22 cellular contexts compared by ENCODE assay signal in the genomic region with DNA sequence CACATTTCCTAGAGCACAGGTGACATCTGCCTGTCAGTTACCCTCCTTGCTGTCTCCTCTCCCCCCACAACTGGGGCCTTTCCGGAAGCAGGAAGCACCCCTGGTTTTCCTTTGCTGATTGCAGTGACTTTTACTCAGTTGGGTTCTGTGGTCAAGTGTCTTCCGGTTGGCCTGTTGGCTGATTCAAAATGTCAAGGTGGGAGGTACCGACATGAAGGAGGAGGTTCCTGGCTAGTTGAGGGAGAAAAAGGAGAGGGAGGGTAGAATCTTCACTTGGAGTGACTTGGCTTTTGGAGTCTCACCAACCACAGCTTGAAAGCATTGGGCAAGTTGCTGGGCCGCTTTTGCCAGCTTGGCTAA. TPM values are rescaled to one million over a fixed set of nuclear protein-coding genes. Genes with fewer than 3 reads are reported as not detected.
DNase-seq lines count a peak whose midpoint lies in the region; ATAC-seq and TF ChIP-seq lines count a peak whose summit lies in the region.
"Had no signal": no experiment of that assay in that cellular context is flagged by ENCODE, and none has a peak within 500 bp of the region (broad histone marks: within the 10 kb centered on the region; RNA-seq: fewer than 3 reads in every experiment).

No MANE protein-coding gene starts in this region.

- TF ChIP-seq EP300 in esophagus muscularis mucosa (IDR thresholded peaks at IDR 0.05): no peak

- peaks cover 13% of the 10 kb centered on the region for H3K27me3 Mint-ChIP-seq in CD4-positive, CD25-positive, alpha-beta regulatory T cell
- H3K27me3 Mint-ChIP-seq in activated naive CD8-positive, alpha-beta T cell treated with anti-CD3 and anti-CD28 coated beads, Interleukin-2, amount 50 U/mL, for 24 hours: peaks cover 6% of the 10 kb centered on the region

- DNase-seq in CD4-positive, CD25-positive, alpha-beta regulatory T cell: peak in 1 of 3 donors; percentile 58
- DNase-seq in GF-D8 (lab: John Stamatoyannopoulos, UW) (peak; percentile 75), MV-4-11 (lab: John Stamatoyannopoulos, UW) (peak; percentile 43), caudate nucleus (lab: John Stamatoyannopoulos, UW) (no peak), esophagus muscularis mucosa (ENCODE audit: extremely low spot score) (no peak), kidney tubule cell (ENCODE audit: low spot score) (no peak)
- DNase-seq in activated naive CD8-positive, alpha-beta T cell treated with anti-CD3 and anti-CD28 coated beads, Interleukin-2, amount 50 U/mL, for 24 hours: peak; percentile 35
- DNase-seq: activated CD4-positive, alpha-beta T cell treated with anti-CD3 and anti-CD28 coated beads, Interleukin-2, amount 50 U/mL, for 1 hour; activated effector memory CD4-positive, alpha-beta T cell treated with anti-CD3 and anti-CD28 coated beads, Interleukin-2, amount 50 U/mL, for 16 hours; BE2C; DMS 273 treated with DMSO at 0.1 percent for 48 hours; gastrocnemius medialis; HFFc6; NCI-H1417; psoas muscle; SHP77; spleen; stimulated activated naive B cell treated with anti-CD40 and anti-IgM and Interleukin-4, amounts not matched to agents 10 μg/mL and 1 μg/mL and 100 μg/mL, for 72 hours; upper lobe of left lung had no signal

- no peaks in the 10 kb centered on the region for H3K9me3 Mint-ChIP-seq in CD4-positive, CD25-positive, alpha-beta regulatory T cell
- H3K9me3 Mint-ChIP-seq in activated naive CD8-positive, alpha-beta T cell treated with anti-CD3 and anti-CD28 coated beads, Interleukin-2, amount 50 U/mL, for 24 hours: no peaks in the 10 kb centered on the region
- H3K9me3 Mint-ChIP-seq: HFFc6; stimulated activated naive B cell treated with anti-CD40 and anti-IgM and Interleukin-4, amounts not matched to agents 10 μg/mL and 1 μg/mL and 100 μg/mL, for 72 hours had no signal

- H3K4me3 Mint-ChIP-seq in CD4-positive, CD25-positive, alpha-beta regulatory T cell: peak overlapping the region in 1 of 4 donors; percentile 30
- no peak overlapping the region for H3K4me3 Mint-ChIP-seq in activated naive CD8-positive, alpha-beta T cell treated with anti-CD3 and anti-CD28 coated beads, Interleukin-2, amount 50 U/mL, for 24 hours
- H3K4me3 Mint-ChIP-seq: HFFc6; stimulated activated naive B cell treated with anti-CD40 and anti-IgM and Interleukin-4, amounts not matched to agents 10 μg/mL and 1 μg/mL and 100 μg/mL, for 72 hours had no signal

- no peak for ATAC-seq in CD4-positive, CD25-positive, alpha-beta regulatory T cell (ENCODE audit: low read depth in 2 of 2)
- peak; percentile 52 for ATAC-seq in activated naive CD8-positive, alpha-beta T cell treated with anti-CD3 and anti-CD28 coated beads, Interleukin-2, amount 50 U/mL, for 24 hours
- ATAC-seq in HG03039 (IDR thresholded peaks at IDR 0.05; ENCODE audit: unreplicated experiment): no peak
- ATAC-seq: gastrocnemius medialis; psoas muscle; stimulated activated naive B cell treated with anti-CD40 and anti-IgM and Interleukin-4, amounts not matched to agents 10 μg/mL and 1 μg/mL and 100 μg/mL, for 72 hours had no signal

- H3K4me3 ChIP-seq in CD4-positive, CD25-positive, alpha-beta regulatory T cell (ENCODE audit: low read depth, low read length): no peak overlapping the region
- H3K4me3 ChIP-seq in esophagus muscularis mucosa: no peak overlapping the region
- H3K4me3 ChIP-seq: coronary artery, gastrocnemius medialis, psoas muscle, spleen, upper lobe of left lung had no signal

- no peaks in the 10 kb centered on the region for H3K36me3 Mint-ChIP-seq in CD4-positive, CD25-positive, alpha-beta regulatory T cell
- no peaks in the 10 kb centered on the region for H3K36me3 Mint-ChIP-seq in activated naive CD8-positive, alpha-beta T cell treated with anti-CD3 and anti-CD28 coated beads, Interleukin-2, amount 50 U/mL, for 24 hours (ENCODE audit: low read depth)
- H3K36me3 Mint-ChIP-seq: stimulated activated naive B cell treated with anti-CD40 and anti-IgM and Interleukin-4, amounts not matched to agents 10 μg/mL and 1 μg/mL and 100 μg/mL, for 72 hours had no signal

- no peak overlapping the region for H3K27ac ChIP-seq in CD4-positive, CD25-positive, alpha-beta regulatory T cell (ENCODE audit: insufficient read depth, low read length, poor library complexity, severe bottlenecking)
- no peak overlapping the region for H3K27ac ChIP-seq in caudate nucleus (ENCODE audit: low read depth, low read length)
- no peak overlapping the region for H3K27ac ChIP-seq in esophagus muscularis mucosa (replicated peaks in 1 of 4)
- H3K27ac ChIP-seq: coronary artery, gastrocnemius medialis, psoas muscle, spleen, upper lobe of left lung had no signal

- 84% methylated on average over 4 of the region's 4 CpGs for WGBS in esophagus muscularis mucosa

- H3K27me3 ChIP-seq in CD4-positive, CD25-positive, alpha-beta regulatory T cell (ENCODE audit: control insufficient read depth, insufficient read depth, low read length): peaks cover 3% of the 10 kb centered on the region
- no peaks in the 10 kb centered on the region for H3K27me3 ChIP-seq in esophagus muscularis mucosa
- H3K27me3 ChIP-seq: BE2C, gastrocnemius medialis, upper lobe of left lung had no signal

- peaks cover 6% of the 10 kb centered on the region for H3K4me1 ChIP-seq in CD4-positive, CD25-positive, alpha-beta regulatory T cell (ENCODE audit: control insufficient read depth, insufficient read depth, low read length, poor library complexity, severe bottlenecking)
- peaks cover 10 to 14% (median 11%) of the 10 kb centered on the region in 4 donors for H3K4me1 ChIP-seq in esophagus muscularis mucosa
- H3K4me1 ChIP-seq: BE2C had no signal

- no peaks in the 10 kb centered on the region for H3K36me3 ChIP-seq in CD4-positive, CD25-positive, alpha-beta regulatory T cell (ENCODE audit: control insufficient read depth, insufficient read depth, low read length)
- no peaks in the 10 kb centered on the region for H3K36me3 ChIP-seq in esophagus muscularis mucosa
- H3K36me3 ChIP-seq: BE2C, gastrocnemius medialis, spleen, upper lobe of left lung had no signal

- H3K27ac Mint-ChIP-seq in CD4-positive, CD25-positive, alpha-beta regulatory T cell: peak overlapping the region in 2 of 3 donors; percentile 20 to 64
- peak overlapping the region; percentile 14 for H3K27ac Mint-ChIP-seq in activated naive CD8-positive, alpha-beta T cell treated with anti-CD3 and anti-CD28 coated beads, Interleukin-2, amount 50 U/mL, for 24 hours
- H3K27ac Mint-ChIP-seq: HFFc6; stimulated activated naive B cell treated with anti-CD40 and anti-IgM and Interleukin-4, amounts not matched to agents 10 μg/mL and 1 μg/mL and 100 μg/mL, for 72 hours had no signal

- H3K4me1 Mint-ChIP-seq in CD4-positive, CD25-positive, alpha-beta regulatory T cell: peaks cover 0 to 16% (median 9%) of the 10 kb centered on the region in 4 donors
- peaks cover 9% of the 10 kb centered on the region for H3K4me1 Mint-ChIP-seq in activated naive CD8-positive, alpha-beta T cell treated with anti-CD3 and anti-CD28 coated beads, Interleukin-2, amount 50 U/mL, for 24 hours

- H3K9me3 ChIP-seq in CD4-positive, CD25-positive, alpha-beta regulatory T cell (ENCODE audit: control insufficient read depth in 2 of 2, low read length in 2 of 2): no peaks in the 10 kb centered on the region
- no peaks in the 10 kb centered on the region for H3K9me3 ChIP-seq in esophagus muscularis mucosa
- H3K9me3 ChIP-seq: BE2C, gastrocnemius medialis, psoas muscle, upper lobe of left lung had no signal

- intact Hi-C loops in esophagus muscularis mucosa (cut with DNase I): loop anchor here (5.0 kb wide), 1 partner anchor 183 kb away; no protein-coding TSS in a partner anchor

- TF ChIP-seq POLR2A in esophagus muscularis mucosa (IDR thresholded peaks at IDR 0.05; ENCODE audit: low read depth): no peak

- no peak for TF ChIP-seq CTCF in esophagus muscularis mucosa (IDR thresholded peaks at IDR 0.05)

RNA-seq across cellular contexts. Expression of gene ADAMTS15, which starts 9.3 kb away (rescaled TPM):
- not detected for total RNA-seq in CD4-positive, CD25-positive, alpha-beta regulatory T cell
- not detected for polyA plus RNA-seq in CD4-positive, CD25-positive, alpha-beta regulatory T cell
- 10 to 100 TPM in 3 of 4 donors, 1 to 10 TPM in 1; 6.6 to 11.4 (median 10.3) TPM for total RNA-seq in esophagus muscularis mucosa
- total RNA-seq: endothelial cell of umbilical vein had no signal

RNA-seq across cellular contexts. Expression of gene ADAMTS8, which starts 10.7 kb away (rescaled TPM):
- total RNA-seq in CD4-positive, CD25-positive, alpha-beta regulatory T cell: not detected
- polyA plus RNA-seq in CD4-positive, CD25-positive, alpha-beta regulatory T cell: under 1 TPM in 1 of 4 donors, not detected in 3; 0.18 TPM
- total RNA-seq in esophagus muscularis mucosa: 10 to 100 TPM; 23.5 to 55.5 (median 29.8) TPM
- total RNA-seq: endothelial cell of umbilical vein, HFFc6 had no signal
- polyA plus RNA-seq: endothelial cell of umbilical vein had no signal

Comparison
In these comparisons a context has a peak if more than half of its experiments do, and no peak if none do; other contexts are left out.
1. DNase-seq: peak in GF-D8 (single experiment), MV-4-11 (single experiment) and activated naive CD8-positive, alpha-beta T cell treated with anti-CD3 and anti-CD28 coated beads, Interleukin-2, amount 50 U/mL, for 24 hours (single experiment); none in caudate nucleus (0 of 61), esophagus muscularis mucosa (single experiment) and kidney tubule cell (single experiment).
2. RNA of gene ADAMTS8, which starts 10.7 kb away (total RNA-seq): 23.5 to 55.5 TPM in esophagus muscularis mucosa; not detected in CD4-positive, CD25-positive, alpha-beta regulatory T cell (single experiment); every median in the first group is over 10 times any median in the second.